Comparison of ENCODE assay signal across 16 cellular contexts in the genomic region with DNA sequence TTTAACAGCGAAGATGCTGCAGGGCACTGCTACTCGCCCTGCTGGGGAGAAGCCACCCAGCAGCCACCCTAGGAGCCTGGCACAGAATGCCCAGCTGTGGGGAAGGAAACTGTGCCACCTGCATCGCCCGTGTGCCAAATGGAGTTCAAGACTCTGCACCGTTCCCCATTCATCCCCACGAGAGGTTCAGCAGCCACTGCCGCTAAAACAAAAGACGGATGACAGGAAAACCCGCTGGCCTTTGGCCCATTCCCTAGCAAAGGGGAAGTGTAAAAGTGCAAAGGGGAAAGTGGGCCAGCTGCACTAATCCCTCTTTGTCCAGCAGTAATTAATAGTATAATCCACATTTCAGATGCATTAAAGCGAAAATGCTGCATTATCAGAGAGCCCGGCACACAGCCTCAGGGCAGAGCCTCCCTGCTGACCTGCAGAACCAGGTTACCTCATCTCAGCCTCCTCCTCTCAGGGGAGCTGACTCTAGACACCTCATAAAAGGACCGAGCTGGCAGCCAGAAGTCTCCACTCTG. TPM values are rescaled to one million over a fixed set of nuclear protein-coding genes. Genes with fewer than 3 reads are reported as not detected.
DNase-seq lines count a peak whose midpoint lies in the region; ATAC-seq lines count a peak whose summit lies in the region.
"Had no signal": no experiment of that assay in that cellular context is flagged by ENCODE, and none has a peak within 500 bp of the region (broad histone marks: within the 10 kb centered on the region; RNA-seq: fewer than 3 reads in every experiment).

No MANE protein-coding gene starts in this region.

- intact Hi-C loops in sciatic nerve (cut with DNase I): no loop called here

- DNase-seq in NCI-H2107 treated with DMSO at 0.1 percent for 48 hours (lab: John Stamatoyannopoulos, UW; ENCODE audit: unreplicated experiment): peak; percentile 56
- no peak for DNase-seq in NCI-H2107 (lab: John Stamatoyannopoulos, UW)
- DNase-seq in NCI-H524 treated with DMSO at 0.1 percent for 48 hours (lab: John Stamatoyannopoulos, UW): peak; percentile 40
- DNase-seq in sciatic nerve (ENCODE audit: low spot score): peak; percentile 54
- no peak for DNase-seq in activated T-cell treated with anti-CD3 and anti-CD28 coated beads for 4 hours
- no peak for DNase-seq in GF-D8 (lab: John Stamatoyannopoulos, UW)
- DNase-seq: activated CD4-positive, alpha-beta memory T cell treated with anti-CD3 and anti-CD28 coated beads, Interleukin-2, amount 10 ng/mL, durations not matched to agents 7 days and 5 days; activated naive CD4-positive, alpha-beta T cell treated with anti-CD3 and anti-CD28 coated beads, Interleukin-2, amount 10 ng/mL, durations not matched to agents 7 days and 5 days; DMS153; HCEC 1CT; NCI-H1436 treated with DMSO at 0.1 percent for 48 hours; occipital lobe; stimulated activated CD8-positive, alpha-beta memory T cell treated with anti-CD3 and anti-CD28 coated beads, Interleukin-4, amount 100 ng/mL, for 48 hours had no signal

- ATAC-seq in esophagus mucosa: peak; percentile 53
- peak; percentile 42 for ATAC-seq in sciatic nerve
- ATAC-seq in HG03439 (IDR thresholded peaks at IDR 0.05; ENCODE audit: unreplicated experiment): no peak
- ATAC-seq: Panc1 had no signal

RNA-seq across cellular contexts. Expression of a gene that starts 37.7 kb away (rescaled TPM):
- total RNA-seq in esophagus mucosa (3.9 TPM), sciatic nerve (44.6 TPM)

Comparison
In these comparisons a context has a peak if more than half of its experiments do, and no peak if none do; other contexts are left out.
1. DNase-seq: peak in NCI-H2107 treated with DMSO at 0.1 percent for 48 hours (single experiment), NCI-H524 treated with DMSO at 0.1 percent for 48 hours (single experiment) and sciatic nerve (single experiment); none in NCI-H2107 (single experiment), activated T-cell treated with anti-CD3 and anti-CD28 coated beads for 4 hours (single experiment) and GF-D8 (single experiment).